Comparison of ENCODE assay signal across 31 cellular contexts in genomic region chr3:79204351-79204750, GRCh38.
"Had no signal": no experiment of that assay in that cellular context is flagged by ENCODE, and none has a peak within 500 bp of the region (broad histone marks: within the 10 kb centered on the region; RNA-seq: fewer than 3 reads in every experiment).

No MANE protein-coding gene starts in this region.

- H3K27me3 ChIP-seq: body of pancreas, heart left ventricle, left lung, right atrium auricular region, stomach, thyroid gland, upper lobe of left lung had no signal

- ATAC-seq: activated naive CD8-positive, alpha-beta T cell treated with anti-CD3 and anti-CD28 coated beads, Interleukin-2, amount 50 U/mL, for 24 hours; activated T-helper 17 cell treated with anti-CD3 and anti-CD28 coated beads, Interleukin-2, amount 50 U/mL, for 72 hours; body of pancreas; esophagus mucosa; heart left ventricle; left lung; lower lobe of right lung; natural killer cell; psoas muscle; stimulated activated naive B cell treated with anti-CD40 and anti-IgM and Interleukin-4, amounts not matched to agents 10 μg/mL and 1 μg/mL and 100 μg/mL, for 72 hours; T-helper 17 cell had no signal

- H3K4me3 ChIP-seq: body of pancreas, heart left ventricle, left lung, lower lobe of right lung, psoas muscle, right atrium auricular region, stomach, thyroid gland, upper lobe of left lung had no signal

- DNase-seq: activated CD4-positive, alpha-beta memory T cell treated with anti-CD3 and anti-CD28 coated beads, Interleukin-2, amount 10 ng/mL, durations not matched to agents 7 days and 5 days; activated CD4-positive, alpha-beta T cell treated with anti-CD3 and anti-CD28 coated beads, Interleukin-2, amount 10 ng/mL, durations not matched to agents 7 days and 5 days; activated CD4-positive, CD25-positive, alpha-beta regulatory T cell treated with anti-CD3 and anti-CD28 coated beads, Interleukin-2, amount 50 U/mL, for 72 hours; activated CD8-positive, alpha-beta memory T cell treated with anti-CD3 and anti-CD28 coated beads, Interleukin-2, amount 50 U/mL, for 48 hours; activated naive CD8-positive, alpha-beta T cell treated with anti-CD3 and anti-CD28 coated beads, Interleukin-2, amount 50 U/mL, for 24 hours; activated T-cell treated with anti-CD3 and anti-CD28 coated beads, Interleukin-2, amount 50 U/mL, for 24 hours; amygdala; body of pancreas; endodermal cell; foreskin fibroblast; heart left ventricle; hypothalamus; immature natural killer cell; left lung; lower lobe of right lung; mesenchymal stem cell; natural killer cell; nucleus accumbens; psoas muscle; stimulated activated CD4-positive, alpha-beta T cell treated with anti-CD3 and anti-CD28 coated beads, Interleukin-15, amount 100 ng/mL, for 24 hours; stimulated activated CD4-positive, alpha-beta T cell treated with anti-CD3 and anti-CD28 coated beads, Interleukin-2, amount 100 ng/mL, for 24 hours; stimulated activated naive B cell treated with anti-CD40 and anti-IgM and Interleukin-4, amounts not matched to agents 10 μg/mL and 1 μg/mL and 100 μg/mL, for 72 hours; stomach; T-helper 17 cell; T1000; thyroid gland; upper lobe of left lung had no signal

- H3K4me1 ChIP-seq: body of pancreas, heart left ventricle, left lung, lower lobe of right lung, parathyroid adenoma, psoas muscle, right atrium auricular region, stomach, thyroid gland, upper lobe of left lung had no signal

- H3K36me3 ChIP-seq: heart left ventricle, left lung, lower lobe of right lung, right atrium auricular region, stomach, thyroid gland, upper lobe of left lung had no signal

- H3K9me3 ChIP-seq: body of pancreas, left lung, lower lobe of right lung, psoas muscle, right atrium auricular region, stomach, thyroid gland, upper lobe of left lung had no signal

- H3K27ac ChIP-seq: body of pancreas, heart left ventricle, left lung, lower lobe of right lung, parathyroid adenoma, psoas muscle, right atrium auricular region, stomach, thyroid gland, upper lobe of left lung had no signal
